1 cellular context compared by ENCODE assay signal in the genomic region with DNA sequence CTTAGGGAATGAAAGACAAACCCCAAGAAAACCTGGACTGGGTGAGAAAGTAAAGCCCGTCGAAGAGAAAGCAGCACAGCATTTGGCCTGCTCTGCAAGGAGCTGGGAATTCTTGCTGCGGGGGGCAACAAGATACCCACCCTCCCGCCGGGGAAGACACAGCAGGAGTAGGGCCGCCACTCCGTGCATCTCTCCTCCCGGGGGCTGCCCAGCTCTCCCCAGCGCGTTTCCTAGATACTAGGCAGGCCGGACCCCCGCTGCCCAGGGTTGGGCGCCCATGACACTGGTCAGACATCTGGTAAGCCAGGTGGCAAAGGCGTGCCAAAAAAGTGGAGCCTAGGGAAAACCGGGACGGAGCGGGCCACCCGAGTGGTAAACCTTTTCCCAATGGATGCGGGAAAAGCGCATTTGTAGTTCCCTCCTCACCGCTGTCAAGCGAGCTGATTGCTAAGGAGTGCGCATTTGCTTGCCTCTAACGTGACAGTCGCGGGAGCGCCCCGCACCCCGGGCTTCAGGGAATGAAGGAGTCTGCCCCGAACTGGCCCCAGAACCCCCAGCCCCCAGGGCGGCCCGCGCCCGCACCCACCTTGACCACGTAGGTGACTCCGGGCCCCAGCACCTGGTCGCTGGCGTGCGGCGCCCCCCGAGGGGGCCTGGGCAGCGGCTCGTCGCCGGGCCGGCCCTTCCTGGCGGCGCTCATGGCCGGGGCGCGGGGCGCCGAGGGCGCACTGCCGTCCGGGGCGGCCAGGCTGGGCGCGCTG.
TF ChIP-seq lines count a peak whose summit lies in the region.

No MANE protein-coding gene starts in this region.

TF ChIP-seq in GM12878, 131 proteins besides CTCF, POLR2A, EP300 and RAD21:
- TF ChIP-seq ESRRA (IDR thresholded peaks at IDR 0.05; ENCODE audit: low read length): no peak
- TF ChIP-seq HCFC1 (IDR thresholded peaks at IDR 0.05; ENCODE audit: low read length): no peak
- peak; percentile 62 for TF ChIP-seq SUZ12 (IDR thresholded peaks at IDR 0.05; ENCODE audit: unreplicated experiment)
- TF ChIP-seq MXI1 (IDR thresholded peaks at IDR 0.05; ENCODE audit: low read depth, low read length): no peak
